ENCODE assay signal across 21 cellular contexts in genomic region chr22:20774882-20775281, GRCh38. TPM values are rescaled to one million over a fixed set of nuclear protein-coding genes. Genes with fewer than 3 reads are reported as not detected.
DNase-seq lines count a peak whose midpoint lies in the region; ATAC-seq, FAIRE-seq and TF ChIP-seq lines count a peak whose summit lies in the region.
"Had no signal": no experiment of that assay in that cellular context is flagged by ENCODE, and none has a peak within 500 bp of the region (broad histone marks: within the 10 kb centered on the region; RNA-seq: fewer than 3 reads in every experiment).

No MANE protein-coding gene starts in this region.

- intact Hi-C loops in HepG2 (cut with micrococcal nuclease; ENCODE audit: unreplicated experiment) (loop anchor here (5.0 to 10.0 kb wide), 2 partner anchors 82 to 180 kb away; partner anchors contain the start of genes PI4KA and SNAP29), left colon (cut with DNase I, micrococcal nuclease) (no loop called here)

- TF ChIP-seq RAD21 in HepG2 (CRISPR knock-in tag; IDR thresholded peaks at IDR 0.05) = no peak

- ATAC-seq in HepG2 (no peak), thoracic aorta (ENCODE audit: insufficient number of reproducible peaks, low FRiP score, low read depth) (no peak), left colon (no peak)
- ATAC-seq: CD8-positive, alpha-beta T cell; GM12878 had no signal

- TF ChIP-seq CTCF in VCaP (conservative IDR thresholded peaks at IDR 0.05) (no peak), HepG2 (CRISPR knock-in tag; IDR thresholded peaks at IDR 0.05) (no peak), thoracic aorta (IDR thresholded peaks at IDR 0.05) (no peak), glutamatergic neuron (IDR thresholded peaks at IDR 0.05; ENCODE audit: partially characterized antibody, unreplicated experiment) (no peak), RWPE1 (conservative IDR thresholded peaks at IDR 0.05; ENCODE audit: low read depth) (no peak)

- no peak overlapping the region for H3K27ac Mint-ChIP-seq in glutamatergic neuron (ENCODE audit: unreplicated experiment)
- no peak overlapping the region for H3K27ac Mint-ChIP-seq in T-helper 2 cell treated with Interferon-gamma antibody and Interleukin-4, amounts not matched to agents 5 μg/mL and 100 μg/mL, for 36 hours
- H3K27ac Mint-ChIP-seq: CD8-positive, alpha-beta T cell had no signal

- no peaks in the 10 kb centered on the region for H3K27me3 Mint-ChIP-seq in glutamatergic neuron (ENCODE audit: unreplicated experiment)
- no peaks in the 10 kb centered on the region for H3K27me3 Mint-ChIP-seq in T-helper 2 cell treated with Interferon-gamma antibody and Interleukin-4, amounts not matched to agents 5 μg/mL and 100 μg/mL, for 36 hours (ENCODE audit: low read depth)

- H3K9ac ChIP-seq in BLaER1 treated with 17β-estradiol and CSF1 and Interleukin-3, amounts not matched to agents 10 nM and 100 nM = no peak overlapping the region
- H3K9ac ChIP-seq in HepG2 (ENCODE audit: insufficient read depth, low read depth, low read length) = peak overlapping the region; percentile 83

- no peak for FAIRE-seq in HepG2 (lab: Jason Lieb, UNC)
- FAIRE-seq: A204.1, GM12878 had no signal

- no peak for TF ChIP-seq POLR2A in HepG2 (IDR thresholded peaks at IDR 0.05; ENCODE audit: insufficient read depth in 1 of 2, low read depth in 2 of 2, low read length in 2 of 2)

- WGBS in HepG2 (ENCODE audit: low lambda C conversion rate) = under 1% methylated on average over 4 of the region's 4 CpGs

- peaks cover 22 to 63% (median 57%) of the 10 kb centered on the region in 10 experiments for H3K4me1 ChIP-seq in BLaER1 treated with 17β-estradiol and CSF1 and Interleukin-3, amounts not matched to agents 10 nM and 100 nM
- H3K4me1 ChIP-seq in HepG2 (ENCODE audit: insufficient read depth, low read length) (peaks cover 69% of the 10 kb centered on the region), thoracic aorta (ENCODE audit: control insufficient read depth in 1 of 2, low read depth in 2 of 2) (peaks cover 8 to 23% of the 10 kb centered on the region in 2 donors)

- no peak for DNase-seq in HepG2 (ENCODE audit: low spot score)
- DNase-seq in thoracic aorta (ENCODE audit: low spot score) = no peak
- no peak for DNase-seq in left colon
- no peak for DNase-seq in glutamatergic neuron
- no peak for DNase-seq in RWPE1 (ENCODE audit: low spot score)
- DNase-seq in T-helper 2 cell treated with Interferon-gamma antibody and Interleukin-4, amounts not matched to agents 5 μg/mL and 100 μg/mL, for 36 hours (ENCODE audit: low spot score) = no peak
- DNase-seq: ACHN; CD8-positive, alpha-beta T cell; DMS 273 treated with DMSO at 0.1 percent for 48 hours; DMS53; DND-41; EL; HCEC 1CT had no signal

- H3K4me2 ChIP-seq in BLaER1 treated with 17β-estradiol and CSF1 and Interleukin-3, amounts not matched to agents 10 nM and 100 nM = peak overlapping the region in 6 of 11 experiments; percentile 2 to 79 (median 21); a peak in 7 of 22 replicates
- H3K4me2 ChIP-seq in HepG2 (ENCODE audit: low read depth, low read length) = peak overlapping the region; percentile 80

- TF ChIP-seq EP300 in HepG2 (IDR thresholded peaks at IDR 0.05; ENCODE audit: low read depth in 2 of 2, low read length in 2 of 2) (no peak), HepG2 (CRISPR knock-in tag; IDR thresholded peaks at IDR 0.05; ENCODE audit: borderline replicate concordance) (no peak)

- POLR2A ChIA-PET in HepG2 (lab: Yijun Ruan, JAX) = interaction anchor here (1.2 to 9.0 kb wide), 4 partner anchors 12 to 175 kb away, joined by 3 to 172 read pairs (median 8); no protein-coding TSS in a partner anchor
- POLR2A ChIA-PET in RWPE1 (lab: Yijun Ruan, JAX; ENCODE audit: low non-redundant PET) = no interaction called here

- H4K20me1 ChIP-seq in BLaER1 treated with 17β-estradiol and CSF1 and Interleukin-3, amounts not matched to agents 10 nM and 100 nM = peaks cover 0 to 6% (median 0%) of the 10 kb centered on the region in 11 experiments; a peak in 3 of 22 replicates
- H4K20me1 ChIP-seq in HepG2 (ENCODE audit: insufficient read depth, low read length) = peaks cover 3% of the 10 kb centered on the region; the same call in 1 of the 2 replicates

- peaks cover 5 to 75% (median 29%) of the 10 kb centered on the region in 11 experiments; a peak in 20 of 22 replicates for H3K36me3 ChIP-seq in BLaER1 treated with 17β-estradiol and CSF1 and Interleukin-3, amounts not matched to agents 10 nM and 100 nM
- H3K36me3 ChIP-seq in HepG2 (replicated peaks in 1 of 2; ENCODE audit: control insufficient read depth in 1 of 2, insufficient read depth in 2 of 2, low read length in 2 of 2) (peaks cover 4 to 14% of the 10 kb centered on the region in 2 experiments), thoracic aorta (peaks cover 12% of the 10 kb centered on the region)

- H3K9me3 Mint-ChIP-seq in glutamatergic neuron (ENCODE audit: unreplicated experiment) = peaks cover 5% of the 10 kb centered on the region
- no peaks in the 10 kb centered on the region for H3K9me3 Mint-ChIP-seq in T-helper 2 cell treated with Interferon-gamma antibody and Interleukin-4, amounts not matched to agents 5 μg/mL and 100 μg/mL, for 36 hours
- H3K9me3 Mint-ChIP-seq: CD8-positive, alpha-beta T cell had no signal

- CTCF ChIA-PET in HepG2 (lab: Yijun Ruan, JAX; ENCODE audit: low intra/inter-chr PET ratio, low total read pairs) = no interaction called here
- CTCF ChIA-PET in RWPE1 (lab: Yijun Ruan, JAX) = no interaction called here

- in situ Hi-C loops in HepG2 (cut with HindIII; ENCODE audit: extremely low pct_ligation_motif_present, low pct_unique_long_range_greater_than_20kb) = no loop called here

- no peak overlapping the region for H3K4me3 Mint-ChIP-seq in glutamatergic neuron (ENCODE audit: unreplicated experiment)
- no peak overlapping the region for H3K4me3 Mint-ChIP-seq in T-helper 2 cell treated with Interferon-gamma antibody and Interleukin-4, amounts not matched to agents 5 μg/mL and 100 μg/mL, for 36 hours
- H3K4me3 Mint-ChIP-seq: CD8-positive, alpha-beta T cell had no signal

- H3K27ac ChIP-seq in BLaER1 treated with 17β-estradiol and CSF1 and Interleukin-3, amounts not matched to agents 10 nM and 100 nM = no peak overlapping the region
- H3K27ac ChIP-seq in VCaP (0 out of 2 replicates have a peak overlapping the region, but pooled peaks have one; percentile 1), HepG2 (ENCODE audit: extremely low read length, insufficient read depth, low read length) (peak overlapping the region; percentile 90), thoracic aorta (peak overlapping the region; percentile 59 to 69), RWPE1 (no peak overlapping the region)

- peaks cover 11% of the 10 kb centered on the region for H3K4me1 Mint-ChIP-seq in glutamatergic neuron (ENCODE audit: low read depth, unreplicated experiment)
- peaks cover 5% of the 10 kb centered on the region for H3K4me1 Mint-ChIP-seq in T-helper 2 cell treated with Interferon-gamma antibody and Interleukin-4, amounts not matched to agents 5 μg/mL and 100 μg/mL, for 36 hours (ENCODE audit: low read depth)

- no TSS peak for BruUV-seq in HepG2 (replicated peaks; lab: Mats Ljungman, UMichigan)

- no peaks in the 10 kb centered on the region for H3K9me3 ChIP-seq in BLaER1 treated with 17β-estradiol and CSF1 and Interleukin-3, amounts not matched to agents 10 nM and 100 nM (replicated peaks in 1 of 11)
- H3K9me3 ChIP-seq in HepG2 (ENCODE audit: low read length) (no peaks in the 10 kb centered on the region), thoracic aorta (no peaks in the 10 kb centered on the region)

- no peaks in the 10 kb centered on the region for H3K36me3 Mint-ChIP-seq in glutamatergic neuron (ENCODE audit: unreplicated experiment)
- peaks cover 9% of the 10 kb centered on the region for H3K36me3 Mint-ChIP-seq in T-helper 2 cell treated with Interferon-gamma antibody and Interleukin-4, amounts not matched to agents 5 μg/mL and 100 μg/mL, for 36 hours (ENCODE audit: low read depth)

- H3K27me3 ChIP-seq in BLaER1 treated with 17β-estradiol and CSF1 and Interleukin-3, amounts not matched to agents 10 nM and 100 nM = no peaks in the 10 kb centered on the region
- no peaks in the 10 kb centered on the region for H3K27me3 ChIP-seq in HepG2 (ENCODE audit: control insufficient read depth in 1 of 2, insufficient read depth in 2 of 2, low read length in 2 of 2)
- H3K27me3 ChIP-seq in thoracic aorta (replicated peaks; ENCODE audit: insufficient read depth) = no peaks in the 10 kb centered on the region

- no peak overlapping the region for H3K4me3 ChIP-seq in BLaER1 treated with 17β-estradiol and CSF1 and Interleukin-3, amounts not matched to agents 10 nM and 100 nM
- H3K4me3 ChIP-seq in HepG2 (replicated peaks in 1 of 3; ENCODE audit: insufficient read depth in 1 of 3, low read depth in 2 of 3, low read length in 3 of 3) = peak overlapping the region; percentile 61 to 84 (median 70)
- no peak overlapping the region for H3K4me3 ChIP-seq in thoracic aorta
- H3K4me3 ChIP-seq: GM12878 had no signal

- peaks cover 50% of the 10 kb centered on the region for H3K79me2 ChIP-seq in HepG2 (ENCODE audit: insufficient read depth, low read length)

- H2AFZ ChIP-seq in HepG2 (ENCODE audit: low read length) = no peak overlapping the region

TF ChIP-seq in HepG2, 621 proteins besides CTCF, POLR2A, EP300 and RAD21 (continues in another document):
- no peak for TF ChIP-seq ADNP (CRISPR knock-in tag; IDR thresholded peaks at IDR 0.05)

RNA-seq across cellular contexts. Expression of gene SERPIND1, which starts 1.0 kb away (rescaled TPM):
- total RNA-seq in HepG2 (2016; rRNA removed; fragmentation: Illumina TruSeq; extraction: Trizol) (55.6 and 111 TPM in 2 replicates), thoracic aorta (not detected), left colon (not detected), glutamatergic neuron (ENCODE audit: unreplicated experiment) (not detected)
- 16.4 and 19.8 TPM in 2 replicates for total RNA-seq in HepG2 (2016; cell fraction: cytosol; rRNA removed; fragmentation: Illumina TruSeq; extraction: Trizol; ENCODE audit: low read depth)
- total RNA-seq in HepG2 (2016; cell fraction: insoluble cytoplasmic fraction; rRNA removed; fragmentation: Illumina TruSeq; extraction: Trizol) = 53.2 and 106 TPM in 2 replicates
- total RNA-seq in HepG2 (2016; cell fraction: membrane; rRNA removed; fragmentation: Illumina TruSeq; extraction: Trizol) = 35.3 and 35.7 TPM in 2 replicates
- total RNA-seq in HepG2 (2016; cell fraction: nucleus; rRNA removed; fragmentation: Illumina TruSeq; extraction: Trizol) = 108 and 133 TPM in 2 replicates
- 350 and 408 TPM in 2 replicates for polyA plus RNA-seq in HepG2 (2011; rRNA removed)
- polyA plus RNA-seq in HepG2 (2011; cell fraction: cytosol; rRNA removed) = 341 and 453 TPM in 2 replicates
- polyA plus RNA-seq in HepG2 (2011; cell fraction: nucleus; rRNA removed) = 146 and 188 TPM in 2 replicates
- polyA plus RNA-seq in HepG2 (2012) = 497 and 593 TPM in 2 replicates
- 30.3 and 32.4 TPM in 2 replicates for polyA plus RNA-seq in HepG2 (2016; cell fraction: cytosol; fragmentation: Illumina TruSeq; extraction: Trizol; ENCODE audit: low read depth)
- 91.5 and 101 TPM in 2 replicates for polyA plus RNA-seq in HepG2 (2016; cell fraction: insoluble cytoplasmic fraction; fragmentation: Illumina TruSeq; extraction: Trizol; ENCODE audit: low read depth)
- 45.7 and 51.9 TPM in 2 replicates for polyA plus RNA-seq in HepG2 (2016; cell fraction: membrane; fragmentation: Illumina TruSeq; extraction: Trizol; ENCODE audit: low read depth)
- 228 and 244 TPM in 2 replicates for polyA plus RNA-seq in HepG2 (2016; cell fraction: nucleus; fragmentation: Illumina TruSeq; extraction: Trizol; ENCODE audit: insufficient read depth, low read depth)
- 0.37 and 351 TPM in 2 replicates for polyA minus RNA-seq in HepG2 (2011; rRNA and poly(A)+ RNA removed; ENCODE audit: low replicate concordance)
- 132 and 186 TPM in 2 replicates for polyA minus RNA-seq in HepG2 (2011; cell fraction: cytosol; rRNA and poly(A)+ RNA removed)
- 67.9 and 98.5 TPM in 2 replicates for polyA minus RNA-seq in HepG2 (2011; cell fraction: nucleus; rRNA and poly(A)+ RNA removed)
- total RNA-seq: CD8-positive, alpha-beta T cell; G401; H4; HT-29 had no signal
- polyA plus RNA-seq: BJ had no signal

Comparison
In these comparisons a context has a peak if more than half of its experiments do, and no peak if none do; other contexts are left out.
1. H3K27ac ChIP-seq: peak in VCaP (single experiment), HepG2 (single experiment) and thoracic aorta (2 of 2); none in BLaER1 treated with 17β-estradiol and CSF1 and Interleukin-3, amounts not matched to agents 10 nM and 100 nM (0 of 11) and RWPE1 (single experiment).
2. H3K4me3 ChIP-seq: peak in HepG2 (3 of 3); none in BLaER1 treated with 17β-estradiol and CSF1 and Interleukin-3, amounts not matched to agents 10 nM and 100 nM (0 of 10) and thoracic aorta (single experiment).
3. RNA of gene SERPIND1, which starts 1.0 kb away (total RNA-seq): 16.4 to 133 TPM in HepG2; not detected in thoracic aorta, not detected in glutamatergic neuron (single experiment) and not detected in left colon; every median in the first group is over 10 times any median in the second.